In genomic region chrX:46016296-46016695, GRCh38 we compare ENCODE assay signal across 35 cellular contexts.
"Had no signal": no experiment of that assay in that cellular context is flagged by ENCODE, and none has a peak within 500 bp of the region (broad histone marks: within the 10 kb centered on the region; RNA-seq: fewer than 3 reads in every experiment).

No MANE protein-coding gene starts in this region.

- H3K9me3 ChIP-seq: adrenal gland had no signal

- ATAC-seq: activated CD8-positive, alpha-beta T cell treated with anti-CD3 and anti-CD28 coated beads for 36 hours; activated T-cell treated with anti-CD3 and anti-CD28 coated beads, Interleukin-2, amount 50 U/mL, for 4 hours; activated T-cell treated with anti-CD3 and anti-CD28 coated beads, Interleukin-2, amount 50 U/mL, for 72 hours; activated T-helper 17 cell treated with anti-CD3 and anti-CD28 coated beads, Interleukin-2, amount 50 U/mL, for 72 hours had no signal

- H3K4me1 Mint-ChIP-seq: activated B cell treated with CpG ODN at 0.5 μM for 24 hours; activated CD4-positive, alpha-beta T cell treated with anti-CD3 and anti-CD28 coated beads, Interleukin-2, amount 10 ng/mL, durations not matched to agents 24 days and 14 days; activated naive CD4-positive, alpha-beta T cell treated with anti-CD3 and anti-CD28 coated beads, Interleukin-2, amount 50 U/mL, for 24 hours; activated naive CD8-positive, alpha-beta T cell treated with anti-CD3 and anti-CD28 coated beads, Interleukin-2, amount 10 ng/mL, durations not matched to agents 7 days and 5 days; activated T-helper 17 cell treated with anti-CD3 and anti-CD28 coated beads, Interleukin-2, amount 50 U/mL, for 72 hours; brain; central memory CD8-positive, alpha-beta T cell had no signal

- H3K9me3 Mint-ChIP-seq: activated B cell treated with CpG ODN at 0.5 μM for 24 hours; activated CD4-positive, alpha-beta memory T cell treated with anti-CD3 and anti-CD28 coated beads for 36 hours; activated CD4-positive, alpha-beta T cell treated with anti-CD3 and anti-CD28 coated beads, Interleukin-2, amount 10 ng/mL, durations not matched to agents 24 days and 14 days; activated CD8-positive, alpha-beta T cell treated with anti-CD3 and anti-CD28 coated beads for 36 hours; activated naive CD4-positive, alpha-beta T cell treated with anti-CD3 and anti-CD28 coated beads for 36 hours; activated naive CD4-positive, alpha-beta T cell treated with anti-CD3 and anti-CD28 coated beads, Interleukin-2, amount 50 U/mL, for 24 hours; activated naive CD8-positive, alpha-beta T cell treated with anti-CD3 and anti-CD28 coated beads, Interleukin-2, amount 10 ng/mL, durations not matched to agents 7 days and 5 days; activated T-cell treated with anti-CD3 and anti-CD28 coated beads, Interleukin-2, amount 50 U/mL, for 4 hours; activated T-helper 1 cell treated with anti-CD3 and anti-CD28 coated beads, Interleukin-12 subunit alpha, Interleukin-12 subunit beta, Interleukin-2, Interleukin-4 antibody, amounts not matched to agents 30 ng/mL and 10 ng/mL and 1 ng/mL, durations not matched to agents 14 hours and 24 hours and 36 hours; activated T-helper 17 cell treated with anti-CD3 and anti-CD28 coated beads, Interleukin-2, amount 50 U/mL, for 72 hours; brain; central memory CD8-positive, alpha-beta T cell; T-helper 1 cell treated with Interleukin-12 subunit alpha and Interleukin-12 subunit beta and Interleukin-4 antibody, amounts not matched to agents 30 μg/mL and 1 μg/mL, for 36 hours; T-helper 2 cell treated with Interferon-gamma antibody and Interleukin-4, amounts not matched to agents 5 μg/mL and 100 μg/mL, for 36 hours had no signal

- H3K36me3 ChIP-seq: adrenal gland, cardiac muscle cell had no signal

- H3K36me3 Mint-ChIP-seq: activated CD4-positive, alpha-beta memory T cell treated with anti-CD3 and anti-CD28 coated beads for 36 hours; activated naive CD4-positive, alpha-beta T cell treated with anti-CD3 and anti-CD28 coated beads, Interleukin-2, amount 50 U/mL, for 24 hours; activated naive CD8-positive, alpha-beta T cell; activated naive CD8-positive, alpha-beta T cell treated with anti-CD3 and anti-CD28 coated beads, Interleukin-2, amount 10 ng/mL, durations not matched to agents 7 days and 5 days; brain had no signal

- H3K27me3 Mint-ChIP-seq: activated CD4-positive, alpha-beta memory T cell treated with anti-CD3 and anti-CD28 coated beads for 36 hours; activated CD4-positive, alpha-beta T cell treated with anti-CD3 and anti-CD28 coated beads, Interleukin-2, amount 10 ng/mL, durations not matched to agents 24 days and 14 days; activated CD8-positive, alpha-beta T cell treated with anti-CD3 and anti-CD28 coated beads for 36 hours; activated naive CD4-positive, alpha-beta T cell treated with anti-CD3 and anti-CD28 coated beads, Interleukin-2, amount 50 U/mL, for 24 hours; activated naive CD8-positive, alpha-beta T cell; activated naive CD8-positive, alpha-beta T cell treated with anti-CD3 and anti-CD28 coated beads, Interleukin-2, amount 10 ng/mL, durations not matched to agents 7 days and 5 days; activated T-helper 17 cell treated with anti-CD3 and anti-CD28 coated beads, Interleukin-2, amount 50 U/mL, for 72 hours; brain; central memory CD8-positive, alpha-beta T cell had no signal

- H3K27ac Mint-ChIP-seq: activated B cell treated with CpG ODN at 0.5 μM for 24 hours; activated CD4-positive, alpha-beta memory T cell treated with anti-CD3 and anti-CD28 coated beads for 36 hours; activated CD4-positive, alpha-beta T cell treated with anti-CD3 and anti-CD28 coated beads, Interleukin-2, amount 10 ng/mL, durations not matched to agents 24 days and 14 days; activated CD8-positive, alpha-beta T cell treated with anti-CD3 and anti-CD28 coated beads for 36 hours; activated naive CD4-positive, alpha-beta T cell treated with anti-CD3 and anti-CD28 coated beads for 36 hours; activated naive CD8-positive, alpha-beta T cell; activated naive CD8-positive, alpha-beta T cell treated with anti-CD3 and anti-CD28 coated beads, Interleukin-2, amount 10 ng/mL, durations not matched to agents 7 days and 5 days; activated T-cell treated with anti-CD3 and anti-CD28 coated beads, Interleukin-2, amount 50 U/mL, for 72 hours; activated T-helper 1 cell treated with anti-CD3 and anti-CD28 coated beads, Interleukin-12 subunit alpha, Interleukin-12 subunit beta, Interleukin-2, Interleukin-4 antibody, amounts not matched to agents 30 ng/mL and 10 ng/mL and 1 ng/mL, durations not matched to agents 14 hours and 24 hours and 36 hours; activated T-helper 17 cell treated with anti-CD3 and anti-CD28 coated beads, Interleukin-2, amount 50 U/mL, for 72 hours; brain; T-helper 1 cell treated with Interleukin-12 subunit alpha and Interleukin-12 subunit beta and Interleukin-4 antibody, amounts not matched to agents 30 μg/mL and 1 μg/mL, for 36 hours; T-helper 2 cell treated with Interferon-gamma antibody and Interleukin-4, amounts not matched to agents 5 μg/mL and 100 μg/mL, for 36 hours had no signal

- H3K27me3 ChIP-seq: cardiac muscle cell had no signal

- H3K4me1 ChIP-seq: adrenal gland had no signal

- DNase-seq: activated B cell treated with CpG ODN at 0.5 μM for 24 hours; activated CD4-positive, alpha-beta memory T cell treated with anti-CD3 and anti-CD28 coated beads for 36 hours; activated CD4-positive, alpha-beta T cell treated with anti-CD3 and anti-CD28 coated beads for 4 hours; activated CD4-positive, alpha-beta T cell treated with anti-CD3 and anti-CD28 coated beads, Interleukin-2, amount 10 ng/mL, durations not matched to agents 24 days and 14 days; activated CD4-positive, alpha-beta T cell treated with anti-CD3 and anti-CD28 coated beads, Interleukin-2, amount 50 U/mL, for 1 hour; activated CD4-positive, alpha-beta T cell treated with anti-CD3 and anti-CD28 coated beads, Interleukin-2, amount 50 U/mL, for 4 hours; activated CD4-positive, CD25-positive, alpha-beta regulatory T cell treated with anti-CD3 and anti-CD28 coated beads, Interleukin-2, amount 50 U/mL, for 72 hours; activated CD8-positive, alpha-beta memory T cell treated with anti-CD3 and anti-CD28 coated beads, Interleukin-2, amount 50 U/mL, for 4 hours; activated CD8-positive, alpha-beta T cell treated with anti-CD3 and anti-CD28 coated beads for 36 hours; activated effector memory CD4-positive, alpha-beta T cell treated with anti-CD3 and anti-CD28 coated beads, Interleukin-2, amount 50 U/mL, for 16 hours; activated gamma-delta T cell treated with Interleukin-2 at 50 U/mL for 16 hours; activated naive CD4-positive, alpha-beta T cell; activated naive CD4-positive, alpha-beta T cell treated with anti-CD3 and anti-CD28 coated beads for 36 hours; activated naive CD8-positive, alpha-beta T cell treated with anti-CD3 and anti-CD28 coated beads, Interleukin-2, amount 10 ng/mL, durations not matched to agents 7 days and 5 days; activated T-cell treated with anti-CD3 and anti-CD28 coated beads for 4 hours; activated T-cell treated with anti-CD3 and anti-CD28 coated beads, Interleukin-2, amount 50 U/mL, for 1 hour; activated T-cell treated with anti-CD3 and anti-CD28 coated beads, Interleukin-2, amount 50 U/mL, for 4 hours; activated T-cell treated with anti-CD3 and anti-CD28 coated beads, Interleukin-2, amount 50 U/mL, for 72 hours; adrenal gland; amniotic stem cell; caudate nucleus; cerebellar nuclear complex; T-helper 1 cell; T-helper 2 cell; T-helper 9 cell had no signal

- H3K27ac ChIP-seq: adrenal gland, cardiac muscle cell, VCaP had no signal

- H3K4me3 ChIP-seq: adrenal gland, cardiac muscle cell had no signal

- H3K4me3 Mint-ChIP-seq: activated B cell treated with CpG ODN at 0.5 μM for 24 hours; activated CD4-positive, alpha-beta memory T cell treated with anti-CD3 and anti-CD28 coated beads for 36 hours; activated CD4-positive, alpha-beta T cell treated with anti-CD3 and anti-CD28 coated beads, Interleukin-2, amount 10 ng/mL, durations not matched to agents 24 days and 14 days; activated CD8-positive, alpha-beta T cell treated with anti-CD3 and anti-CD28 coated beads for 36 hours; activated naive CD4-positive, alpha-beta T cell treated with anti-CD3 and anti-CD28 coated beads for 36 hours; activated naive CD4-positive, alpha-beta T cell treated with anti-CD3 and anti-CD28 coated beads, Interleukin-2, amount 50 U/mL, for 24 hours; activated naive CD8-positive, alpha-beta T cell; activated naive CD8-positive, alpha-beta T cell treated with anti-CD3 and anti-CD28 coated beads, Interleukin-2, amount 10 ng/mL, durations not matched to agents 7 days and 5 days; activated T-cell treated with anti-CD3 and anti-CD28 coated beads, Interleukin-2, amount 50 U/mL, for 4 hours; activated T-cell treated with anti-CD3 and anti-CD28 coated beads, Interleukin-2, amount 50 U/mL, for 72 hours; activated T-helper 1 cell treated with anti-CD3 and anti-CD28 coated beads, Interleukin-12 subunit alpha, Interleukin-12 subunit beta, Interleukin-2, Interleukin-4 antibody, amounts not matched to agents 30 ng/mL and 10 ng/mL and 1 ng/mL, durations not matched to agents 14 hours and 24 hours and 36 hours; activated T-helper 17 cell treated with anti-CD3 and anti-CD28 coated beads, Interleukin-2, amount 50 U/mL, for 72 hours; brain; central memory CD8-positive, alpha-beta T cell; T-helper 1 cell treated with Interleukin-12 subunit alpha and Interleukin-12 subunit beta and Interleukin-4 antibody, amounts not matched to agents 30 μg/mL and 1 μg/mL, for 36 hours; T-helper 2 cell treated with Interferon-gamma antibody and Interleukin-4, amounts not matched to agents 5 μg/mL and 100 μg/mL, for 36 hours had no signal
